In genomic region chr3:122513386-122514122, GRCh38 we compare ENCODE assay signal across 8 cellular contexts. TPM values are rescaled to one million over a fixed set of nuclear protein-coding genes. Genes with fewer than 3 reads are reported as not detected.
DNase-seq lines count a peak whose midpoint lies in the region; ATAC-seq and TF ChIP-seq lines count a peak whose summit lies in the region.

No MANE protein-coding gene starts in this region.

- peak overlapping the region; percentile 72 for H3K9ac ChIP-seq in endocrine pancreas (ENCODE audit: control insufficient read depth, insufficient read depth, low read length)

- no peaks in the 10 kb centered on the region for H3K9me3 ChIP-seq in endocrine pancreas (ENCODE audit: control insufficient read depth, low read length)
- no peaks in the 10 kb centered on the region for H3K9me3 ChIP-seq in neutrophil

- H3K4me3 ChIP-seq in endocrine pancreas (ENCODE audit: control insufficient read depth, insufficient read depth, low read length) (peak overlapping the region; percentile 86), neutrophil (ENCODE audit: low read depth in 1 of 2, low read length in 1 of 2) (peak overlapping the region; percentile 72 to 98)

- ATAC-seq in GM18868 (IDR thresholded peaks at IDR 0.05; ENCODE audit: unreplicated experiment) (no peak), HG03354 (IDR thresholded peaks at IDR 0.05; ENCODE audit: poor library complexity, severe bottlenecking, unreplicated experiment) (no peak)

- no peak for TF ChIP-seq CTCF in neutrophil (IDR thresholded peaks at IDR 0.05)

- H3K27me3 ChIP-seq in endocrine pancreas (ENCODE audit: control insufficient read depth, insufficient read depth, low read length): no peaks in the 10 kb centered on the region
- no peaks in the 10 kb centered on the region for H3K27me3 ChIP-seq in neutrophil

- DNase-seq in ELR (ENCODE audit: low read depth) (peak; percentile 36), NCI-H82 treated with DMSO at 0.1 percent for 48 hours (lab: John Stamatoyannopoulos, UW; ENCODE audit: unreplicated experiment) (peak; percentile 60), occipital lobe (lab: John Stamatoyannopoulos, UW) (no peak)
- DNase-seq in stimulated activated CD4-positive, alpha-beta T cell treated with anti-CD3 and anti-CD28 coated beads, Interleukin-2, amount 100 ng/mL, for 48 hours: no peak

- H3K36me3 ChIP-seq in endocrine pancreas (ENCODE audit: control insufficient read depth, insufficient read depth, low read length) (no peaks in the 10 kb centered on the region), neutrophil (no peaks in the 10 kb centered on the region)

- H3K4me1 ChIP-seq in endocrine pancreas (ENCODE audit: control insufficient read depth, insufficient read depth, low read length) (peaks cover 14% of the 10 kb centered on the region), neutrophil (ENCODE audit: control insufficient read depth in 1 of 2, insufficient read depth in 1 of 2, low read depth in 1 of 2, low read length in 1 of 2) (peaks cover 52 to 54% of the 10 kb centered on the region in 2 experiments)

- peak overlapping the region; percentile 98 for H3K27ac ChIP-seq in neutrophil

RNA-seq across cellular contexts. Expression of gene KPNA1, which starts 1.2 kb away (rescaled TPM):
- total RNA-seq in occipital lobe: 49.0 TPM

RNA-seq across cellular contexts. Expression of gene PARP9, which starts 50.5 kb away (rescaled TPM):
- 6.1 TPM for total RNA-seq in occipital lobe

RNA-seq across cellular contexts. Expression of gene DTX3L, which starts 50.6 kb away (rescaled TPM):
- 4.5 TPM for total RNA-seq in occipital lobe

Comparison
In these comparisons a context has a peak if more than half of its experiments do, and no peak if none do; other contexts are left out.
1. DNase-seq: peak in ELR (single experiment) and NCI-H82 treated with DMSO at 0.1 percent for 48 hours (single experiment); none in occipital lobe (single experiment) and stimulated activated CD4-positive, alpha-beta T cell treated with anti-CD3 and anti-CD28 coated beads, Interleukin-2, amount 100 ng/mL, for 48 hours (0 of 2).